In the genomic region with DNA sequence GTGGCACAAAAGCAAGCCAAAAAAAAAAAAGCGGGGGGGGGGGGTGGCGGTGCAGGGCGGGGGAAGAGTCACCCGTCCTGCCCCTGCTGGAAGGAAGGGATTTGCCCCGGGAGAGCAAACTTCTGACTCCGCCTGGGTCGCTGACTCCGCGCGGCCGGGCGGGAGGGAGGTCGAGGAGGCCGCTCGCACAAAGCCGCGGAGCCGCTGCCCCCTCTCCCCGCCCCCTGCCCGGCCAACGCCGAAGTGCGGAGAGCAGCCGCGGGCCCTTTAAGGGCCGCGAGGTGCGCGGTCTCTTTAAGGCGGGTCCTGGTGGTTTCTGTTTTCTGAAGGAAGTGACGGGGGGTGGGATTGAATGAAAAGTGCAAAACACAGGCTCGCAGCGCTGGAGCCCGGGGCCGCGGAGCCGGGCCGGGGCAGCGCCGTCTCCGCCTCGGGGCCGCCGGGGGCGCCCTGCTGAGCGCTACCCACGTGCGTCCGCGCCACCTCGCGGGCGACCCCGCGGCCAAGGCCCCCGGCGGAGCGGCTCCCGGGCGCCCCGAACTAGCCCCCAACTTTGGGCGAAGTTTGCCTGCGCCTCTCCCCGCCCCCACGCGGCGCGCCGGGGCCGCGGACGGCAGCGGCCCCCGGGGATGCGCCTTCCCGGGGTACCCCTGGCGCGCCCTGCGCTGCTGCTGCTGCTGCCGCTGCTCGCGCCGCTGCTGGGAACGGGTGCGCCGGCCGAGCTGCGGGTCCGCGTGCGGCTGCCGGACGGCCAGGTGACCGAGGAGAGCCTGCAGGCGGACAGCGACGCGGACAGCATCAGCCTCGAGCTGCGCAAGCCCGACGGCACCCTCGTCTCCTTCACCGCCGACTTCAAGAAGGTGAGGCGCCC, we compare ENCODE assay signal across 8 cellular contexts. TPM values are rescaled to one million over a fixed set of nuclear protein-coding genes. Genes with fewer than 3 reads are reported as not detected.
DNase-seq lines count a peak whose midpoint lies in the region; ATAC-seq and TF ChIP-seq lines count a peak whose summit lies in the region.

A gene (plus strand): TSS at position 382 of the 871 bp plus-strand sequence. CDS start 248 bp downstream, at position 630.

- peaks cover 16% of the 10 kb centered on the region for H3K36me3 ChIP-seq in PC-9 (ENCODE audit: low read depth)
- H3K36me3 ChIP-seq in neural cell (ENCODE audit: insufficient read depth, low read length): no peaks in the 10 kb centered on the region

- CTCF ChIA-PET in AG04450 (lab: Charles Lee) (interaction anchor here (1.2 to 6.5 kb wide), 2 partner anchors 19 to 41 kb away, joined by 3 to 40 read pairs; no protein-coding TSS in a partner anchor), PC-9 (lab: Charles Lee) (no interaction called here)

- peak; percentile 73 for ATAC-seq in HG03280 (IDR thresholded peaks at IDR 0.05; ENCODE audit: unreplicated experiment)
- ATAC-seq in stimulated activated naive CD8-positive, alpha-beta T cell treated with anti-CD3 and anti-CD28 coated beads, Interleukin-15, amount 100 ng/mL, for 72 hours: peak; percentile 92

- peaks cover 37% of the 10 kb centered on the region for H3K27me3 Mint-ChIP-seq in stimulated activated naive CD8-positive, alpha-beta T cell treated with anti-CD3 and anti-CD28 coated beads, Interleukin-15, amount 100 ng/mL, for 72 hours

- TF ChIP-seq CTCF in AG04450 (IDR thresholded peaks at IDR 0.05; ENCODE audit: low read depth, low read length) (no peak), PC-9 (conservative IDR thresholded peaks at IDR 0.05) (peak; percentile 43; the same call in 1 of the 2 replicates), neural cell (IDR thresholded peaks at IDR 0.05; ENCODE audit: poor library complexity, severe bottlenecking) (peak; percentile 54)

- H3K27ac ChIP-seq in AG04450 (ENCODE audit: low read depth, low read length) (peak within 1 kb of the TSS; percentile 95), PC-9 (peak within 1 kb of the TSS; percentile 80), neural cell (ENCODE audit: low read length) (no peak within 1 kb of the TSS)

- H3K4me1 ChIP-seq in PC-9 (replicated peaks; ENCODE audit: insufficient read depth): peaks cover 65% of the 10 kb centered on the region

- BruUV-seq in PC-9 (replicated peaks; lab: Mats Ljungman, UMichigan): no TSS peak

- H3K27ac Mint-ChIP-seq in stimulated activated naive CD8-positive, alpha-beta T cell treated with anti-CD3 and anti-CD28 coated beads, Interleukin-15, amount 100 ng/mL, for 72 hours: peak within 1 kb of the TSS; percentile 85 to 94

- H3K4me2 ChIP-seq in PC-9: peak within 1 kb of the TSS; percentile 98
- no peak within 1 kb of the TSS for H3K4me2 ChIP-seq in neural cell (ENCODE audit: low read length)

- H3K79me2 ChIP-seq in PC-9 (ENCODE audit: low read depth): peaks cover 56% of the 10 kb centered on the region
- H3K79me2 ChIP-seq in neural cell (replicated peaks; ENCODE audit: insufficient read depth, low read length): no peaks in the 10 kb centered on the region

- DNase-seq in AG04450 (ENCODE audit: low read depth, low spot score): peak; percentile 71
- peak; percentile 77 to 85 for DNase-seq in PC-9
- DNase-seq in activated effector memory CD4-positive, alpha-beta T cell treated with Interleukin-2 at 50 U/mL for 16 hours: peak; percentile 30
- peak; percentile 67 for DNase-seq in fibroblast of the conjunctiva (ENCODE audit: low read depth)
- peak; percentile 73 to 75 for DNase-seq in stimulated activated naive CD8-positive, alpha-beta T cell treated with anti-CD3 and anti-CD28 coated beads, Interleukin-15, amount 100 ng/mL, for 72 hours

- H3K27me3 ChIP-seq in AG04450 (ENCODE audit: control insufficient read depth, insufficient read depth, low read length): no peaks in the 10 kb centered on the region
- H3K27me3 ChIP-seq in PC-9 (ENCODE audit: insufficient read depth, low read depth): no peaks in the 10 kb centered on the region
- peaks cover 32% of the 10 kb centered on the region for H3K27me3 ChIP-seq in neural cell (ENCODE audit: insufficient read depth, low read depth, low read length)

- H3K9me3 ChIP-seq in AG04450 (ENCODE audit: control insufficient read depth, insufficient read depth, low read length) (no peaks in the 10 kb centered on the region; the same call in 1 of the 2 replicates), PC-9 (ENCODE audit: insufficient read depth, low read depth) (no peaks in the 10 kb centered on the region), neural cell (ENCODE audit: low read length) (no peaks in the 10 kb centered on the region)

- H3F3A ChIP-seq in PC-9 (ENCODE audit: insufficient read depth, low read depth) (peaks cover 64% of the 10 kb centered on the region), neural cell (ENCODE audit: insufficient read depth, low read length, poor library complexity, severe bottlenecking) (no peaks in the 10 kb centered on the region)

- intact Hi-C loops in PC-9 (cut with micrococcal nuclease; ENCODE audit: unreplicated experiment): loop anchor here (5.0 kb wide), 2 partner anchors 39 to 89 kb away; no protein-coding TSS in a partner anchor

- no peaks in the 10 kb centered on the region for H3K9me3 Mint-ChIP-seq in stimulated activated naive CD8-positive, alpha-beta T cell treated with anti-CD3 and anti-CD28 coated beads, Interleukin-15, amount 100 ng/mL, for 72 hours

- peaks cover 22% of the 10 kb centered on the region for H3K4me1 Mint-ChIP-seq in stimulated activated naive CD8-positive, alpha-beta T cell treated with anti-CD3 and anti-CD28 coated beads, Interleukin-15, amount 100 ng/mL, for 72 hours

- H3K9me2 ChIP-seq in PC-9 (ENCODE audit: insufficient read depth): no peaks in the 10 kb centered on the region
- no peaks in the 10 kb centered on the region for H3K9me2 ChIP-seq in neural cell (ENCODE audit: insufficient read depth, low read length)

- H3K9ac ChIP-seq in neural cell (ENCODE audit: low read length): no peak within 1 kb of the TSS

- TF ChIP-seq RAD21 in neural cell (conservative IDR thresholded peaks at IDR 0.05): no peak

- H2AFZ ChIP-seq in PC-9 (peak within 1 kb of the TSS; percentile 70), neural cell (ENCODE audit: low read depth, low read length) (no peak within 1 kb of the TSS)

- H3K4me3 ChIP-seq in AG04450 (ENCODE audit: low read depth, low read length): peak within 1 kb of the TSS; percentile 74
- peak within 1 kb of the TSS; percentile 99 for H3K4me3 ChIP-seq in PC-9
- H3K4me3 ChIP-seq in neural cell (ENCODE audit: low read length): peak within 1 kb of the TSS; percentile 65

- in situ Hi-C loops in GM18951 (cut with MboI; ENCODE audit: low sequenced_read_pairs, unreplicated experiment): no loop called here

- H4K20me1 ChIP-seq in PC-9 (ENCODE audit: insufficient read depth) (no peaks in the 10 kb centered on the region; the same call in 1 of the 2 replicates), neural cell (ENCODE audit: insufficient read depth) (no peaks in the 10 kb centered on the region)

- TF ChIP-seq POLR2A in GM18951 (IDR thresholded peaks at IDR 0.05; ENCODE audit: extremely low read depth, insufficient read depth, insufficient read length): peak; percentile 36

- peak; percentile 24 for TF ChIP-seq EP300 in neural cell (conservative IDR thresholded peaks at IDR 0.05; ENCODE audit: poor library complexity, severe bottlenecking)

- POLR2A ChIA-PET in AG04450 (lab: Yijun Ruan, JAX): no interaction called here
- POLR2A ChIA-PET in PC-9 (lab: Charles Lee; ENCODE audit: unreplicated experiment): no interaction called here

- peak within 1 kb of the TSS; percentile 92 to 100 for H3K4me3 Mint-ChIP-seq in stimulated activated naive CD8-positive, alpha-beta T cell treated with anti-CD3 and anti-CD28 coated beads, Interleukin-15, amount 100 ng/mL, for 72 hours

TF ChIP-seq in neural cell, 6 proteins besides CTCF, POLR2A, EP300 and RAD21:
- TF ChIP-seq SMC3 (conservative IDR thresholded peaks at IDR 0.05; ENCODE audit: poor library complexity) (peak; percentile 49), MXI1 (conservative IDR thresholded peaks at IDR 0.05; ENCODE audit: poor library complexity, severe bottlenecking) (peak; percentile 64), TAF1 (IDR thresholded peaks at IDR 0.05; ENCODE audit: low read depth) (no peak)

RNA-seq across cellular contexts. Expression of the gene that starts here (rescaled TPM):
- polyA plus RNA-seq in AG04450 (2011; rRNA removed) (26.6 and 37.0 TPM in 2 replicates), neural cell (0.14 and 0.97 TPM in 2 replicates)
- 17.3 and 23.6 TPM in 2 replicates for polyA minus RNA-seq in AG04450 (2011; rRNA and poly(A)+ RNA removed)
- total RNA-seq in PC-9 (2021): 45.6 and 66.1 TPM in 2 replicates
- polyA minus RNA-seq in neural cell: not detected in 2 replicates

Comparison
In these comparisons a context has a peak if more than half of its experiments do, and no peak if none do; other contexts are left out.
1. RNA of the gene that starts here (polyA plus RNA-seq): 26.6 to 37.0 TPM in AG04450; 0.14 to 0.97 TPM in neural cell; every median in the first group is over 10 times any median in the second.
2. DNase-seq: peak in every context shown above with its lines; median percentile 81 in PC-9; 74 in stimulated activated naive CD8-positive, alpha-beta T cell treated with anti-CD3 and anti-CD28 coated beads, Interleukin-15, amount 100 ng/mL, for 72 hours; 71 in AG04450; 67 in fibroblast of the conjunctiva; 30 in activated effector memory CD4-positive, alpha-beta T cell treated with Interleukin-2 at 50 U/mL for 16 hours.
3. Peak in every context shown above with its lines, with median percentiles within 50 percentile points of each other: H3K4me3 ChIP-seq.